In the genomic region with DNA sequence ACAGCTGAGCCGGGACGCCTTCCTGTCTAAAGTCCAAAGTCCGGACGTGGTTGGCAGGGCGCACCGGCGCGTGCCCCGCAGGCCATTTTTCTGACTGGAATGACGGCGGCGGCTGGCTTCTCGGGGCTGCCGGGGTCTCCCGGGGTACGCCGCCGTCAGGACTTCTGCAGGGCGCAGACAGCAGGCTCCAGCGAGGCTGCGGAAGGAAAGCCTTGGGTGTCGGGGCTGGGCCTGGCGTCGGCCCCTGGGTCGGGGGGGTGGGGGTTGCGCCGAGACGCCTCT, we compare ENCODE assay signal across 2 cellular contexts.
A peak's percentile ranks its signal among the peaks of the same experiment; 100 is the strongest.
TF ChIP-seq lines count a peak whose summit lies in the region.

No MANE protein-coding gene starts in this region.

TF ChIP-seq in GM23338, 12 proteins besides CTCF, POLR2A, EP300 and RAD21 (continued from another document):
- TF ChIP-seq, protein P1, sequence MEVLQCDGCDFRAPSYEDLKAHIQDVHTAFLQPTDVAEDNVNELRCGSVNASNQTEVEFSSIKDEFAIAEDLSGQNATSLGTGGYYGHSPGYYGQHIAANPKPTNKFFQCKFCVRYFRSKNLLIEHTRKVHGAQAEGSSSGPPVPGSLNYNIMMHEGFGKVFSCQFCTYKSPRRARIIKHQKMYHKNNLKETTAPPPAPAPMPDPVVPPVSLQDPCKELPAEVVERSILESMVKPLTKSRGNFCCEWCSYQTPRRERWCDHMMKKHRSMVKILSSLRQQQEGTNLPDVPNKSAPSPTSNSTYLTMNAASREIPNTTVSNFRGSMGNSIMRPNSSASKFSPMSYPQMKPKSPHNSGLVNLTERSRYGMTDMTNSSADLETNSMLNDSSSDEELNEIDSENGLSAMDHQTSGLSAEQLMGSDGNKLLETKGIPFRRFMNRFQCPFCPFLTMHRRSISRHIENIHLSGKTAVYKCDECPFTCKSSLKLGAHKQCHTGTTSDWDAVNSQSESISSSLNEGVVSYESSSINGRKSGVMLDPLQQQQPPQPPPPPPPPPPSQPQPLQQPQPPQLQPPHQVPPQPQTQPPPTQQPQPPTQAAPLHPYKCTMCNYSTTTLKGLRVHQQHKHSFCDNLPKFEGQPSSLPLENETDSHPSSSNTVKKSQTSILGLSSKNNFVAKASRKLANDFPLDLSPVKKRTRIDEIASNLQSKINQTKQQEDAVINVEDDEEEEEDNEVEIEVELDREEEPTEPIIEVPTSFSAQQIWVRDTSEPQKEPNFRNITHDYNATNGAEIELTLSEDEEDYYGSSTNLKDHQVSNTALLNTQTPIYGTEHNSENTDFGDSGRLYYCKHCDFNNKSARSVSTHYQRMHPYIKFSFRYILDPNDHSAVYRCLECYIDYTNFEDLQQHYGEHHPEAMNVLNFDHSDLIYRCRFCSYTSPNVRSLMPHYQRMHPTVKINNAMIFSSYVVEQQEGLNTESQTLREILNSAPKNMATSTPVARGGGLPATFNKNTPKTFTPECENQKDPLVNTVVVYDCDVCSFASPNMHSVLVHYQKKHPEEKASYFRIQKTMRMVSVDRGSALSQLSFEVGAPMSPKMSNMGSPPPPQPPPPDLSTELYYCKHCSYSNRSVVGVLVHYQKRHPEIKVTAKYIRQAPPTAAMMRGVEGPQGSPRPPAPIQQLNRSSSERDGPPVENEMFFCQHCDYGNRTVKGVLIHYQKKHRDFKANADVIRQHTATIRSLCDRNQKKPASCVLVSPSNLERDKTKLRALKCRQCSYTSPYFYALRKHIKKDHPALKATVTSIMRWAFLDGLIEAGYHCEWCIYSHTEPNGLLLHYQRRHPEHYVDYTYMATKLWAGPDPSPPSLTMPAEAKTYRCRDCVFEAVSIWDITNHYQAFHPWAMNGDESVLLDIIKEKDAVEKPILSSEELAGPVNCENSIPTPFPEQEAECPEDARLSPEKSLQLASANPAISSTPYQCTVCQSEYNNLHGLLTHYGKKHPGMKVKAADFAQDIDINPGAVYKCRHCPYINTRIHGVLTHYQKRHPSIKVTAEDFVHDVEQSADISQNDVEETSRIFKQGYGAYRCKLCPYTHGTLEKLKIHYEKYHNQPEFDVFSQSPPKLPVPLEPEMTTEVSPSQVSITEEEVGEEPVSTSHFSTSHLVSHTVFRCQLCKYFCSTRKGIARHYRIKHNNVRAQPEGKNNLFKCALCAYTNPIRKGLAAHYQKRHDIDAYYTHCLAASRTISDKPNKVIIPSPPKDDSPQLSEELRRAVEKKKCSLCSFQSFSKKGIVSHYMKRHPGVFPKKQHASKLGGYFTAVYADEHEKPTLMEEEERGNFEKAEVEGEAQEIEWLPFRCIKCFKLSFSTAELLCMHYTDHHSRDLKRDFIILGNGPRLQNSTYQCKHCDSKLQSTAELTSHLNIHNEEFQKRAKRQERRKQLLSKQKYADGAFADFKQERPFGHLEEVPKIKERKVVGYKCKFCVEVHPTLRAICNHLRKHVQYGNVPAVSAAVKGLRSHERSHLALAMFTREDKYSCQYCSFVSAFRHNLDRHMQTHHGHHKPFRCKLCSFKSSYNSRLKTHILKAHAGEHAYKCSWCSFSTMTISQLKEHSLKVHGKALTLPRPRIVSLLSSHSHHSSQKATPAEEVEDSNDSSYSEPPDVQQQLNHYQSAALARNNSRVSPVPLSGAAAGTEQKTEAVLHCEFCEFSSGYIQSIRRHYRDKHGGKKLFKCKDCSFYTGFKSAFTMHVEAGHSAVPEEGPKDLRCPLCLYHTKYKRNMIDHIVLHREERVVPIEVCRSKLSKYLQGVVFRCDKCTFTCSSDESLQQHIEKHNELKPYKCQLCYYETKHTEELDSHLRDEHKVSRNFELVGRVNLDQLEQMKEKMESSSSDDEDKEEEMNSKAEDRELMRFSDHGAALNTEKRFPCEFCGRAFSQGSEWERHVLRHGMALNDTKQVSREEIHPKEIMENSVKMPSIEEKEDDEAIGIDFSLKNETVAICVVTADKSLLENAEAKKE (CRISPR knock-in tag; IDR thresholded peaks at IDR 0.05) = no peak
- TF ChIP-seq, protein P2, sequence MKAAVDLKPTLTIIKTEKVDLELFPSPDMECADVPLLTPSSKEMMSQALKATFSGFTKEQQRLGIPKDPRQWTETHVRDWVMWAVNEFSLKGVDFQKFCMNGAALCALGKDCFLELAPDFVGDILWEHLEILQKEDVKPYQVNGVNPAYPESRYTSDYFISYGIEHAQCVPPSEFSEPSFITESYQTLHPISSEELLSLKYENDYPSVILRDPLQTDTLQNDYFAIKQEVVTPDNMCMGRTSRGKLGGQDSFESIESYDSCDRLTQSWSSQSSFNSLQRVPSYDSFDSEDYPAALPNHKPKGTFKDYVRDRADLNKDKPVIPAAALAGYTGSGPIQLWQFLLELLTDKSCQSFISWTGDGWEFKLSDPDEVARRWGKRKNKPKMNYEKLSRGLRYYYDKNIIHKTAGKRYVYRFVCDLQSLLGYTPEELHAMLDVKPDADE (IDR thresholded peaks at IDR 0.05) = 0 out of 2 replicates have a peak, but pooled peaks have one; percentile 31
- no peak for TF ChIP-seq JUNB (IDR thresholded peaks at IDR 0.05; ENCODE audit: unreplicated experiment)
- no peak for TF ChIP-seq EZH2phosphoT487 (IDR thresholded peaks at IDR 0.05; ENCODE audit: unreplicated experiment)
- TF ChIP-seq, protein P3, sequence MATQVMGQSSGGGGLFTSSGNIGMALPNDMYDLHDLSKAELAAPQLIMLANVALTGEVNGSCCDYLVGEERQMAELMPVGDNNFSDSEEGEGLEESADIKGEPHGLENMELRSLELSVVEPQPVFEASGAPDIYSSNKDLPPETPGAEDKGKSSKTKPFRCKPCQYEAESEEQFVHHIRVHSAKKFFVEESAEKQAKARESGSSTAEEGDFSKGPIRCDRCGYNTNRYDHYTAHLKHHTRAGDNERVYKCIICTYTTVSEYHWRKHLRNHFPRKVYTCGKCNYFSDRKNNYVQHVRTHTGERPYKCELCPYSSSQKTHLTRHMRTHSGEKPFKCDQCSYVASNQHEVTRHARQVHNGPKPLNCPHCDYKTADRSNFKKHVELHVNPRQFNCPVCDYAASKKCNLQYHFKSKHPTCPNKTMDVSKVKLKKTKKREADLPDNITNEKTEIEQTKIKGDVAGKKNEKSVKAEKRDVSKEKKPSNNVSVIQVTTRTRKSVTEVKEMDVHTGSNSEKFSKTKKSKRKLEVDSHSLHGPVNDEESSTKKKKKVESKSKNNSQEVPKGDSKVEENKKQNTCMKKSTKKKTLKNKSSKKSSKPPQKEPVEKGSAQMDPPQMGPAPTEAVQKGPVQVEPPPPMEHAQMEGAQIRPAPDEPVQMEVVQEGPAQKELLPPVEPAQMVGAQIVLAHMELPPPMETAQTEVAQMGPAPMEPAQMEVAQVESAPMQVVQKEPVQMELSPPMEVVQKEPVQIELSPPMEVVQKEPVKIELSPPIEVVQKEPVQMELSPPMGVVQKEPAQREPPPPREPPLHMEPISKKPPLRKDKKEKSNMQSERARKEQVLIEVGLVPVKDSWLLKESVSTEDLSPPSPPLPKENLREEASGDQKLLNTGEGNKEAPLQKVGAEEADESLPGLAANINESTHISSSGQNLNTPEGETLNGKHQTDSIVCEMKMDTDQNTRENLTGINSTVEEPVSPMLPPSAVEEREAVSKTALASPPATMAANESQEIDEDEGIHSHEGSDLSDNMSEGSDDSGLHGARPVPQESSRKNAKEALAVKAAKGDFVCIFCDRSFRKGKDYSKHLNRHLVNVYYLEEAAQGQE (IDR thresholded peaks at IDR 0.05; ENCODE audit: unreplicated experiment) = no peak
- TF ChIP-seq POLR2AphosphoS5 (IDR thresholded peaks at IDR 0.05; ENCODE audit: low read depth) = peak; percentile 24; the same call in 1 of the 2 replicates
TF ChIP-seq in GM23338: peak in this region for 2.

TF ChIP-seq in GM12878, 131 proteins besides CTCF, POLR2A, EP300 and RAD21 (continued from another document and continues in another):
- TF ChIP-seq, protein P4, sequence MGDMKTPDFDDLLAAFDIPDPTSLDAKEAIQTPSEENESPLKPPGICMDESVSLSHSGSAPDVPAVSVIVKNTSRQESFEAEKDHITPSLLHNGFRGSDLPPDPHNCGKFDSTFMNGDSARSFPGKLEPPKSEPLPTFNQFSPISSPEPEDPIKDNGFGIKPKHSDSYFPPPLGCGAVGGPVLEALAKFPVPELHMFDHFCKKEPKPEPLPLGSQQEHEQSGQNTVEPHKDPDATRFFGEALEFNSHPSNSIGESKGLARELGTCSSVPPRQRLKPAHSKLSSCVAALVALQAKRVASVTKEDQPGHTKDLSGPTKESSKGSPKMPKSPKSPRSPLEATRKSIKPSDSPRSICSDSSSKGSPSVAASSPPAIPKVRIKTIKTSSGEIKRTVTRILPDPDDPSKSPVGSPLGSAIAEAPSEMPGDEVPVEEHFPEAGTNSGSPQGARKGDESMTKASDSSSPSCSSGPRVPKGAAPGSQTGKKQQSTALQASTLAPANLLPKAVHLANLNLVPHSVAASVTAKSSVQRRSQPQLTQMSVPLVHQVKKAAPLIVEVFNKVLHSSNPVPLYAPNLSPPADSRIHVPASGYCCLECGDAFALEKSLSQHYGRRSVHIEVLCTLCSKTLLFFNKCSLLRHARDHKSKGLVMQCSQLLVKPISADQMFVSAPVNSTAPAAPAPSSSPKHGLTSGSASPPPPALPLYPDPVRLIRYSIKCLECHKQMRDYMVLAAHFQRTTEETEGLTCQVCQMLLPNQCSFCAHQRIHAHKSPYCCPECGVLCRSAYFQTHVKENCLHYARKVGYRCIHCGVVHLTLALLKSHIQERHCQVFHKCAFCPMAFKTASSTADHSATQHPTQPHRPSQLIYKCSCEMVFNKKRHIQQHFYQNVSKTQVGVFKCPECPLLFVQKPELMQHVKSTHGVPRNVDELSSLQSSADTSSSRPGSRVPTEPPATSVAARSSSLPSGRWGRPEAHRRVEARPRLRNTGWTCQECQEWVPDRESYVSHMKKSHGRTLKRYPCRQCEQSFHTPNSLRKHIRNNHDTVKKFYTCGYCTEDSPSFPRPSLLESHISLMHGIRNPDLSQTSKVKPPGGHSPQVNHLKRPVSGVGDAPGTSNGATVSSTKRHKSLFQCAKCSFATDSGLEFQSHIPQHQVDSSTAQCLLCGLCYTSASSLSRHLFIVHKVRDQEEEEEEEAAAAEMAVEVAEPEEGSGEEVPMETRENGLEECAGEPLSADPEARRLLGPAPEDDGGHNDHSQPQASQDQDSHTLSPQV (IDR thresholded peaks at IDR 0.05) = peak; percentile 67; the same call in 1 of the 2 replicates
- TF ChIP-seq, protein P5, sequence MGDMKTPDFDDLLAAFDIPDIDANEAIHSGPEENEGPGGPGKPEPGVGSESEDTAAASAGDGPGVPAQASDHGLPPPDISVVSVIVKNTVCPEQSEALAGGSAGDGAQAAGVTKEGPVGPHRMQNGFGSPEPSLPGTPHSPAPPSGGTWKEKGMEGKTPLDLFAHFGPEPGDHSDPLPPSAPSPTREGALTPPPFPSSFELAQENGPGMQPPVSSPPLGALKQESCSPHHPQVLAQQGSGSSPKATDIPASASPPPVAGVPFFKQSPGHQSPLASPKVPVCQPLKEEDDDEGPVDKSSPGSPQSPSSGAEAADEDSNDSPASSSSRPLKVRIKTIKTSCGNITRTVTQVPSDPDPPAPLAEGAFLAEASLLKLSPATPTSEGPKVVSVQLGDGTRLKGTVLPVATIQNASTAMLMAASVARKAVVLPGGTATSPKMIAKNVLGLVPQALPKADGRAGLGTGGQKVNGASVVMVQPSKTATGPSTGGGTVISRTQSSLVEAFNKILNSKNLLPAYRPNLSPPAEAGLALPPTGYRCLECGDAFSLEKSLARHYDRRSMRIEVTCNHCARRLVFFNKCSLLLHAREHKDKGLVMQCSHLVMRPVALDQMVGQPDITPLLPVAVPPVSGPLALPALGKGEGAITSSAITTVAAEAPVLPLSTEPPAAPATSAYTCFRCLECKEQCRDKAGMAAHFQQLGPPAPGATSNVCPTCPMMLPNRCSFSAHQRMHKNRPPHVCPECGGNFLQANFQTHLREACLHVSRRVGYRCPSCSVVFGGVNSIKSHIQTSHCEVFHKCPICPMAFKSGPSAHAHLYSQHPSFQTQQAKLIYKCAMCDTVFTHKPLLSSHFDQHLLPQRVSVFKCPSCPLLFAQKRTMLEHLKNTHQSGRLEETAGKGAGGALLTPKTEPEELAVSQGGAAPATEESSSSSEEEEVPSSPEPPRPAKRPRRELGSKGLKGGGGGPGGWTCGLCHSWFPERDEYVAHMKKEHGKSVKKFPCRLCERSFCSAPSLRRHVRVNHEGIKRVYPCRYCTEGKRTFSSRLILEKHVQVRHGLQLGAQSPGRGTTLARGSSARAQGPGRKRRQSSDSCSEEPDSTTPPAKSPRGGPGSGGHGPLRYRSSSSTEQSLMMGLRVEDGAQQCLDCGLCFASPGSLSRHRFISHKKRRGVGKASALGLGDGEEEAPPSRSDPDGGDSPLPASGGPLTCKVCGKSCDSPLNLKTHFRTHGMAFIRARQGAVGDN (IDR thresholded peaks at IDR 0.05) = peak; percentile 88
- TF ChIP-seq TAF1 (IDR thresholded peaks at IDR 0.05; ENCODE audit: borderline replicate concordance, low read depth, low read length) (peak; percentile 30), ZNF217 (IDR thresholded peaks at IDR 0.05) (peak; percentile 32; the same call in 1 of the 2 replicates), LARP7 (IDR thresholded peaks at IDR 0.05) (peak; percentile 65; the same call in 1 of the 2 replicates), PML (IDR thresholded peaks at IDR 0.05; ENCODE audit: low read length) (no peak), ESRRA (IDR thresholded peaks at IDR 0.05; ENCODE audit: low read length) (peak; percentile 43; the same call in 1 of the 2 replicates), PAX5 (IDR thresholded peaks at IDR 0.05; ENCODE audit: borderline replicate concordance, low read depth, low read length) (peak; percentile 66; the same call in 1 of the 2 replicates), IKZF2 (IDR thresholded peaks at IDR 0.05) (peak; percentile 16 to 63; a peak in 2 of 4 replicates), POU2F2 (IDR thresholded peaks at IDR 0.05; ENCODE audit: borderline replicate concordance, low read depth, low read length) (0 out of 3 replicates have a peak, but pooled peaks have one; percentile 34), BHLHE40 (IDR thresholded peaks at IDR 0.05; ENCODE audit: borderline replicate concordance in 1 of 2, low read depth in 2 of 2, low read length in 1 of 2) (peak; percentile 63 to 91; a peak in 3 of 4 replicates), RUNX3 (IDR thresholded peaks at IDR 0.05; ENCODE audit: low read length) (peak; percentile 81), TCF12 (IDR thresholded peaks at IDR 0.05; ENCODE audit: low read depth, low read length) (peak; percentile 18; the same call in 1 of the 2 replicates), FOS (IDR thresholded peaks at IDR 0.05; ENCODE audit: borderline replicate concordance, extremely low read depth, insufficient read length) (no peak), GABPA (IDR thresholded peaks at IDR 0.05; ENCODE audit: low read depth) (0 out of 2 replicates have a peak, but pooled peaks have one; percentile 45), DPF2 (IDR thresholded peaks at IDR 0.05) (no peak; the same call in 1 of the 2 replicates)
- TF ChIP-seq, protein P6, sequence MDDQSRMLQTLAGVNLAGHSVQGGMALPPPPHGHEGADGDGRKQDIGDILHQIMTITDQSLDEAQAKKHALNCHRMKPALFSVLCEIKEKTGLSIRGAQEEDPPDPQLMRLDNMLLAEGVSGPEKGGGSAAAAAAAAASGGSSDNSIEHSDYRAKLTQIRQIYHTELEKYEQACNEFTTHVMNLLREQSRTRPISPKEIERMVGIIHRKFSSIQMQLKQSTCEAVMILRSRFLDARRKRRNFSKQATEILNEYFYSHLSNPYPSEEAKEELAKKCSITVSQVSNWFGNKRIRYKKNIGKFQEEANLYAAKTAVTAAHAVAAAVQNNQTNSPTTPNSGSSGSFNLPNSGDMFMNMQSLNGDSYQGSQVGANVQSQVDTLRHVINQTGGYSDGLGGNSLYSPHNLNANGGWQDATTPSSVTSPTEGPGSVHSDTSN (IDR thresholded peaks at IDR 0.05; ENCODE audit: insufficient replicate concordance, low read depth, low read length) = no peak
